1 cellular context compared by ENCODE assay signal in genomic region chr16:73037845-73038570, GRCh38.
TF ChIP-seq lines count a peak whose summit lies in the region.

No MANE protein-coding gene starts in this region.

TF ChIP-seq in HepG2, 621 proteins besides CTCF, POLR2A, EP300 and RAD21 (continued from another document and continues in another):
- TF ChIP-seq, protein P1, sequence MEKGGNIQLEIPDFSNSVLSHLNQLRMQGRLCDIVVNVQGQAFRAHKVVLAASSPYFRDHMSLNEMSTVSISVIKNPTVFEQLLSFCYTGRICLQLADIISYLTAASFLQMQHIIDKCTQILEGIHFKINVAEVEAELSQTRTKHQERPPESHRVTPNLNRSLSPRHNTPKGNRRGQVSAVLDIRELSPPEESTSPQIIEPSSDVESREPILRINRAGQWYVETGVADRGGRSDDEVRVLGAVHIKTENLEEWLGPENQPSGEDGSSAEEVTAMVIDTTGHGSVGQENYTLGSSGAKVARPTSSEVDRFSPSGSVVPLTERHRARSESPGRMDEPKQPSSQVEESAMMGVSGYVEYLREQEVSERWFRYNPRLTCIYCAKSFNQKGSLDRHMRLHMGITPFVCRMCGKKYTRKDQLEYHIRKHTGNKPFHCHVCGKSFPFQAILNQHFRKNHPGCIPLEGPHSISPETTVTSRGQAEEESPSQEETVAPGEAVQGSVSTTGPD (CRISPR knock-in tag; IDR thresholded peaks at IDR 0.05), result 0 out of 2 replicates have a peak, but pooled peaks have one; percentile 61
- TF ChIP-seq GFI1 (CRISPR knock-in tag; IDR thresholded peaks at IDR 0.05; ENCODE audit: borderline replicate concordance) (peak; percentile 81), SKIL (CRISPR knock-in tag; IDR thresholded peaks at IDR 0.05; ENCODE audit: borderline replicate concordance) (peak; percentile 65; the same call in 1 of the 2 replicates), SOX6 (IDR thresholded peaks at IDR 0.05) (no peak), SOX6 (CRISPR knock-in tag; IDR thresholded peaks at IDR 0.05) (peak; percentile 92), ZFP37 (CRISPR knock-in tag; IDR thresholded peaks at IDR 0.05; ENCODE audit: borderline replicate concordance) (no peak), MAFF (IDR thresholded peaks at IDR 0.05; ENCODE audit: low read depth, low read length) (no peak), PBX2 (CRISPR knock-in tag; IDR thresholded peaks at IDR 0.05) (no peak), DR1 (CRISPR knock-in tag; IDR thresholded peaks at IDR 0.05) (no peak), GATA4 (IDR thresholded peaks at IDR 0.05; ENCODE audit: borderline replicate concordance, low read depth) (peak; percentile 68; the same call in 1 of the 2 replicates), ZNF512 (CRISPR knock-in tag; IDR thresholded peaks at IDR 0.05) (no peak), ARID4A (CRISPR knock-in tag; IDR thresholded peaks at IDR 0.05; ENCODE audit: borderline replicate concordance) (peak; percentile 44; the same call in 1 of the 2 replicates), ZBTB7B (CRISPR knock-in tag; IDR thresholded peaks at IDR 0.05) (peak; percentile 91), ZNF550 (CRISPR knock-in tag; IDR thresholded peaks at IDR 0.05; ENCODE audit: borderline replicate concordance) (no peak), KLF9 (CRISPR knock-in tag; IDR thresholded peaks at IDR 0.05; ENCODE audit: low read depth) (no peak), ZNF331 (CRISPR knock-in tag; IDR thresholded peaks at IDR 0.05) (peak; percentile 72), ZNF749 (CRISPR knock-in tag; IDR thresholded peaks at IDR 0.05; ENCODE audit: borderline replicate concordance) (no peak), NR3C1 (CRISPR knock-in tag; IDR thresholded peaks at IDR 0.05) (no peak), HNRNPH1 (optimal IDR thresholded peaks at IDR 0.05; ENCODE audit: low read depth, low read length) (no peak), HNF4G (IDR thresholded peaks at IDR 0.05; ENCODE audit: borderline replicate concordance, low read depth, low read length) (peak; percentile 95), HNF4G (CRISPR knock-in tag; IDR thresholded peaks at IDR 0.05; ENCODE audit: borderline replicate concordance, low read depth) (peak; percentile 96), NBN (conservative IDR thresholded peaks at IDR 0.05) (no peak), PRDM15 (CRISPR knock-in tag; IDR thresholded peaks at IDR 0.05) (no peak), ZNF367 (CRISPR knock-in tag; IDR thresholded peaks at IDR 0.05; ENCODE audit: borderline replicate concordance) (no peak), SP4 (CRISPR knock-in tag; IDR thresholded peaks at IDR 0.05) (no peak), NCOA5 (CRISPR knock-in tag; IDR thresholded peaks at IDR 0.05) (no peak), HMGXB3 (CRISPR knock-in tag; IDR thresholded peaks at IDR 0.05; ENCODE audit: borderline replicate concordance) (peak; percentile 67; the same call in 1 of the 2 replicates)
- TF ChIP-seq, protein P2, sequence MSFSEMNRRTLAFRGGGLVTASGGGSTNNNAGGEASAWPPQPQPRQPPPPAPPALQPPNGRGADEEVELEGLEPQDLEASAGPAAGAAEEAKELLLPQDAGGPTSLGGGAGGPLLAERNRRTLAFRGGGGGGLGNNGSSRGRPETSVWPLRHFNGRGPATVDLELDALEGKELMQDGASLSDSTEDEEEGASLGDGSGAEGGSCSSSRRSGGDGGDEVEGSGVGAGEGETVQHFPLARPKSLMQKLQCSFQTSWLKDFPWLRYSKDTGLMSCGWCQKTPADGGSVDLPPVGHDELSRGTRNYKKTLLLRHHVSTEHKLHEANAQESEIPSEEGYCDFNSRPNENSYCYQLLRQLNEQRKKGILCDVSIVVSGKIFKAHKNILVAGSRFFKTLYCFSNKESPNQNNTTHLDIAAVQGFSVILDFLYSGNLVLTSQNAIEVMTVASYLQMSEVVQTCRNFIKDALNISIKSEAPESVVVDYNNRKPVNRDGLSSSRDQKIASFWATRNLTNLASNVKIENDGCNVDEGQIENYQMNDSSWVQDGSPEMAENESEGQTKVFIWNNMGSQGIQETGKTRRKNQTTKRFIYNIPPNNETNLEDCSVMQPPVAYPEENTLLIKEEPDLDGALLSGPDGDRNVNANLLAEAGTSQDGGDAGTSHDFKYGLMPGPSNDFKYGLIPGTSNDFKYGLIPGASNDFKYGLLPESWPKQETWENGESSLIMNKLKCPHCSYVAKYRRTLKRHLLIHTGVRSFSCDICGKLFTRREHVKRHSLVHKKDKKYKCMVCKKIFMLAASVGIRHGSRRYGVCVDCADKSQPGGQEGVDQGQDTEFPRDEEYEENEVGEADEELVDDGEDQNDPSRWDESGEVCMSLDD (CRISPR knock-in tag; IDR thresholded peaks at IDR 0.05; ENCODE audit: borderline replicate concordance), result no peak; the same call in 1 of the 2 replicates
